ENCODE assay signal across 23 cellular contexts in the genomic region with DNA sequence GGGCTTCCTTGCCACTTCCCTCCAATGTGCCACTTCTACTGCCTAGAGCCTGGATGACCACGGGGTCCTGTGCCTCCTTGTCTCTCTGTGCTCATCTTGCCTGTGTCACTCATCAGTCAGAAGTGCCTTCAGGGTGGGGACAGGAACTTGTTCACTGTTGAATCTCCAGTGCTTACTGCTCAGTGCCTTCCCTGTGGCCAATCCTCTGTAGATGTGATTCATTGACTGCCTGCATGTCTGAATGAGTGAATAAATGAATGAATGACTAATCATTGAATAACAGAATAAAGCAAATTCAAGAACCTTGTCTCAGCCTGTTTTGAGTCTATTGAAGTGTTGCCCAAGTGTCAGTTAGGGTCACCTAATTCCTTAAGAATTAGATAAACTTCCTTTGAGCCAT. TPM values are rescaled to one million over a fixed set of nuclear protein-coding genes. Genes with fewer than 3 reads are reported as not detected.
DNase-seq lines count a peak whose midpoint lies in the region; ATAC-seq, FAIRE-seq and TF ChIP-seq lines count a peak whose summit lies in the region.
"Had no signal": no experiment of that assay in that cellular context is flagged by ENCODE, and none has a peak within 500 bp of the region (broad histone marks: within the 10 kb centered on the region; RNA-seq: fewer than 3 reads in every experiment).

No MANE protein-coding gene starts in this region.

- H3K4me3 Mint-ChIP-seq in activated CD4-positive, alpha-beta T cell treated with anti-CD3 and anti-CD28 coated beads for 36 hours, result no peak overlapping the region
- H3K4me3 Mint-ChIP-seq in activated CD4-positive, alpha-beta T cell treated with anti-CD3 and anti-CD28 coated beads, Interleukin-2, amount 10 ng/mL, durations not matched to agents 7 days and 5 days, result no peak overlapping the region
- no peak overlapping the region for H3K4me3 Mint-ChIP-seq in effector memory CD8-positive, alpha-beta T cell
- H3K4me3 Mint-ChIP-seq: nephron had no signal

- POLR2A ChIA-PET in activated CD4-positive, alpha-beta T cell treated with anti-CD3 and anti-CD28 coated beads for 36 hours (lab: Charles Lee), result no interaction called here
- POLR2A ChIA-PET in activated CD4-positive, alpha-beta T cell treated with anti-CD3 and anti-CD28 coated beads, Interleukin-2, amount 10 ng/mL, durations not matched to agents 7 days and 5 days (lab: Charles Lee), result no interaction called here

- no peaks in the 10 kb centered on the region for H3K36me3 ChIP-seq in bronchial epithelial cell (ENCODE audit: control insufficient read depth, insufficient read depth, low read length)

- no peaks in the 10 kb centered on the region for H3K9me3 Mint-ChIP-seq in activated CD4-positive, alpha-beta T cell treated with anti-CD3 and anti-CD28 coated beads for 36 hours (ENCODE audit: low read depth)
- H3K9me3 Mint-ChIP-seq in activated CD4-positive, alpha-beta T cell treated with anti-CD3 and anti-CD28 coated beads, Interleukin-2, amount 10 ng/mL, durations not matched to agents 7 days and 5 days, result no peaks in the 10 kb centered on the region
- H3K9me3 Mint-ChIP-seq in effector memory CD8-positive, alpha-beta T cell, result no peaks in the 10 kb centered on the region
- H3K9me3 Mint-ChIP-seq: nephron had no signal

- peak; percentile 67 for FAIRE-seq in HTR-8/SVneo (lab: Jason Lieb, UNC)
- peak; percentile 97 for FAIRE-seq in bronchial epithelial cell (lab: Jason Lieb, UNC)

- no peaks in the 10 kb centered on the region for H3K27me3 ChIP-seq in bronchial epithelial cell (ENCODE audit: control insufficient read depth, insufficient read depth, low read length)

- peak; percentile 10 for DNase-seq in activated CD4-positive, alpha-beta T cell treated with anti-CD3 and anti-CD28 coated beads for 36 hours
- no peak for DNase-seq in activated CD4-positive, alpha-beta T cell treated with anti-CD3 and anti-CD28 coated beads, Interleukin-2, amount 10 ng/mL, durations not matched to agents 7 days and 5 days
- DNase-seq in HTR-8/SVneo (ENCODE audit: insufficient read length, low spot score) (peak; percentile 37), bronchial epithelial cell (ENCODE audit: low read depth) (peak; percentile 99), renal cortical epithelial cell (ENCODE audit: low read depth) (peak; percentile 82), KG1 (lab: John Stamatoyannopoulos, UW) (no peak)
- no peak for DNase-seq in effector memory CD8-positive, alpha-beta T cell
- DNase-seq: activated CD4-positive, CD25-positive, alpha-beta regulatory T cell treated with anti-CD3 and anti-CD28 coated beads, Interleukin-2, amount 50 U/mL, for 72 hours; amniotic stem cell; cerebellar nuclear complex; DMS153; effector CD4-positive, alpha-beta T cell; hypothalamus; KBM-7; NCI-H1048; NCI-H2107; NCI-H69; stimulated activated CD8-positive, alpha-beta memory T cell treated with anti-CD3 and anti-CD28 coated beads, Interleukin-4, amount 100 ng/mL, for 48 hours had no signal

- TF ChIP-seq CTCF in bronchial epithelial cell (IDR thresholded peaks at IDR 0.05; ENCODE audit: insufficient read depth, low read length, severe bottlenecking), result no peak

- no peaks in the 10 kb centered on the region for H3K36me3 Mint-ChIP-seq in activated CD4-positive, alpha-beta T cell treated with anti-CD3 and anti-CD28 coated beads for 36 hours (ENCODE audit: low read depth)
- no peaks in the 10 kb centered on the region for H3K36me3 Mint-ChIP-seq in activated CD4-positive, alpha-beta T cell treated with anti-CD3 and anti-CD28 coated beads, Interleukin-2, amount 10 ng/mL, durations not matched to agents 7 days and 5 days (ENCODE audit: low read depth)
- no peaks in the 10 kb centered on the region for H3K36me3 Mint-ChIP-seq in effector memory CD8-positive, alpha-beta T cell (ENCODE audit: insufficient read depth)

- H3K27ac Mint-ChIP-seq in activated CD4-positive, alpha-beta T cell treated with anti-CD3 and anti-CD28 coated beads for 36 hours, result no peak overlapping the region
- no peak overlapping the region for H3K27ac Mint-ChIP-seq in activated CD4-positive, alpha-beta T cell treated with anti-CD3 and anti-CD28 coated beads, Interleukin-2, amount 10 ng/mL, durations not matched to agents 7 days and 5 days
- no peak overlapping the region for H3K27ac Mint-ChIP-seq in effector memory CD8-positive, alpha-beta T cell
- H3K27ac Mint-ChIP-seq: nephron, progenitor cell of endocrine pancreas had no signal

- ATAC-seq in activated CD4-positive, alpha-beta T cell treated with anti-CD3 and anti-CD28 coated beads for 36 hours, result peak; percentile 85
- no peak for ATAC-seq in HG02763 (IDR thresholded peaks at IDR 0.05; ENCODE audit: unreplicated experiment)
- no peak for ATAC-seq in effector memory CD8-positive, alpha-beta T cell (replicated peaks)
- ATAC-seq: SK-N-SH treated with all-trans-retinoic acid at 6 μM for 48 hours had no signal

- CTCF ChIA-PET in activated CD4-positive, alpha-beta T cell treated with anti-CD3 and anti-CD28 coated beads for 36 hours (lab: Charles Lee), result interaction anchor here (5.2 kb wide), 1 partner anchor 275 kb away, joined by 60 read pairs; no protein-coding TSS in a partner anchor
- CTCF ChIA-PET in activated CD4-positive, alpha-beta T cell treated with anti-CD3 and anti-CD28 coated beads, Interleukin-2, amount 10 ng/mL, durations not matched to agents 7 days and 5 days (lab: Charles Lee), result no interaction called here

- peaks cover 2% of the 10 kb centered on the region for H3K4me1 Mint-ChIP-seq in activated CD4-positive, alpha-beta T cell treated with anti-CD3 and anti-CD28 coated beads for 36 hours
- peaks cover 2% of the 10 kb centered on the region for H3K4me1 Mint-ChIP-seq in activated CD4-positive, alpha-beta T cell treated with anti-CD3 and anti-CD28 coated beads, Interleukin-2, amount 10 ng/mL, durations not matched to agents 7 days and 5 days
- H3K4me1 Mint-ChIP-seq in effector memory CD8-positive, alpha-beta T cell (ENCODE audit: low read depth in 2 of 2), result no peaks in the 10 kb centered on the region
- H3K4me1 Mint-ChIP-seq: nephron had no signal

- no peak overlapping the region for H3K4me3 ChIP-seq in bronchial epithelial cell (ENCODE audit: low read depth, low read length)
- H3K4me3 ChIP-seq: smooth muscle cell had no signal

- H3K27me3 Mint-ChIP-seq in activated CD4-positive, alpha-beta T cell treated with anti-CD3 and anti-CD28 coated beads for 36 hours, result no peaks in the 10 kb centered on the region
- H3K27me3 Mint-ChIP-seq in activated CD4-positive, alpha-beta T cell treated with anti-CD3 and anti-CD28 coated beads, Interleukin-2, amount 10 ng/mL, durations not matched to agents 7 days and 5 days, result peaks cover 13% of the 10 kb centered on the region
- peaks cover 38 to 78% of the 10 kb centered on the region in 2 donors for H3K27me3 Mint-ChIP-seq in effector memory CD8-positive, alpha-beta T cell

- intact Hi-C loops in activated CD4-positive, alpha-beta T cell treated with anti-CD3 and anti-CD28 coated beads for 36 hours (cut with DNase I, micrococcal nuclease), result loop anchor here in 1 of 2 experiments (10.0 kb wide), 1 partner anchor 211 kb away; a partner anchor contains a TSS

RNA-seq across cellular contexts. Expression of a gene that starts 42.3 kb away (rescaled TPM):
- total RNA-seq in activated CD4-positive, alpha-beta T cell treated with anti-CD3 and anti-CD28 coated beads for 36 hours, result 10 to 100 TPM; 45.0 to 52.8 TPM
- total RNA-seq in activated CD4-positive, alpha-beta T cell treated with anti-CD3 and anti-CD28 coated beads, Interleukin-2, amount 10 ng/mL, durations not matched to agents 7 days and 5 days, result 10 to 100 TPM; 33.4 to 37.4 TPM
- total RNA-seq in bronchial epithelial cell, result 21.5 and 23.4 TPM in 2 replicates
- 48.4 and 49.3 TPM in 2 replicates for total RNA-seq in renal cortical epithelial cell

RNA-seq across cellular contexts. Expression of a gene that starts 50.7 kb away (rescaled TPM):
- total RNA-seq in activated CD4-positive, alpha-beta T cell treated with anti-CD3 and anti-CD28 coated beads for 36 hours, result 100 to 1,000 TPM; 465 to 530 TPM
- total RNA-seq in activated CD4-positive, alpha-beta T cell treated with anti-CD3 and anti-CD28 coated beads, Interleukin-2, amount 10 ng/mL, durations not matched to agents 7 days and 5 days, result 100 to 1,000 TPM; 307 to 364 TPM
- total RNA-seq in bronchial epithelial cell (182 and 210 TPM in 2 replicates), renal cortical epithelial cell (100 and 375 TPM in 2 replicates)

Comparison
In these comparisons a context has a peak if more than half of its experiments do, and no peak if none do; other contexts are left out.
1. DNase-seq: peak in activated CD4-positive, alpha-beta T cell treated with anti-CD3 and anti-CD28 coated beads for 36 hours (single experiment), HTR-8/SVneo (single experiment), bronchial epithelial cell (single experiment) and renal cortical epithelial cell (single experiment); none in activated CD4-positive, alpha-beta T cell treated with anti-CD3 and anti-CD28 coated beads, Interleukin-2, amount 10 ng/mL, durations not matched to agents 7 days and 5 days (single experiment), effector memory CD8-positive, alpha-beta T cell (0 of 3) and KG1 (single experiment).